In the genomic region with DNA sequence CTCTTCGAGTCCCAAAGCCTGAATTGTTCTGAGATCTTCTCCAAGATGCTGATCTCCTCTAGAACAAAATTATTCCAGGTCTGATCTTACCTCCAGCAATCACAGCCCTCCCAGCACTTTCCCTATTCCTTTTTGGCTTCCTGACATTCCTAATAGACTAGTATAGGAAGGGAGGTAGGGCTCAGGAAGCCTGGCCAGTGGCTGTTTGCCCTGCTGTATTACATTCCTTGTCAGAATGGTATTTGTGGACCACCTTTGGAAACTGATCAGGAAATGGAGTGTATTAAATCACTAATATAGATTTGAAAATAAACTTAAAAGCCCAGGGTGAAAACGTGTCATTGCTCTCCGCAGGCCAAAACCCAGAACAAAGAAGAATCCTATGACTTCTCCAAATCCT, we compare ENCODE assay signal across 27 cellular contexts.
"Had no signal": no experiment of that assay in that cellular context is flagged by ENCODE, and none has a peak within 500 bp of the region (broad histone marks: within the 10 kb centered on the region; RNA-seq: fewer than 3 reads in every experiment).

No MANE protein-coding gene starts in this region.

- H3K4me1 Mint-ChIP-seq: naive B cell; natural killer cell; nephron progenitor cell; neural progenitor cell; stimulated activated naive B cell treated with anti-CD40 and anti-IgM and Interleukin-4, amounts not matched to agents 10 μg/mL and 1 μg/mL and 100 μg/mL, for 72 hours had no signal

- H3K36me3 Mint-ChIP-seq: naive B cell, natural killer cell had no signal

- H3K27me3 Mint-ChIP-seq: naive B cell; progenitor cell of endocrine pancreas; stimulated activated naive B cell treated with anti-CD40 and anti-IgM and Interleukin-4, amounts not matched to agents 10 μg/mL and 1 μg/mL and 100 μg/mL, for 72 hours had no signal

- H3K27ac Mint-ChIP-seq: mesothelial cell of epicardium; naive B cell; natural killer cell; nephron progenitor cell; neural progenitor cell; stimulated activated naive B cell treated with anti-CD40 and anti-IgM and Interleukin-4, amounts not matched to agents 10 μg/mL and 1 μg/mL and 100 μg/mL, for 72 hours had no signal

- H3K27ac ChIP-seq: lower lobe of right lung, neural progenitor cell, neutrophil, parathyroid adenoma, skin epidermis, suprapubic skin, thoracic aorta, tibial artery, vagina had no signal

- H3K9me3 ChIP-seq: lower lobe of right lung, neutrophil, suprapubic skin, thoracic aorta, tibial artery, vagina had no signal

- H3K4me3 ChIP-seq: lower lobe of right lung, neural progenitor cell, skin epidermis, suprapubic skin, thoracic aorta, tibial artery, vagina had no signal

- H3K9me3 Mint-ChIP-seq: mesothelial cell of epicardium; naive B cell; natural killer cell; nephron progenitor cell; neural progenitor cell; stimulated activated naive B cell treated with anti-CD40 and anti-IgM and Interleukin-4, amounts not matched to agents 10 μg/mL and 1 μg/mL and 100 μg/mL, for 72 hours had no signal

- H3K27me3 ChIP-seq: neural progenitor cell, neutrophil, suprapubic skin, tibial artery, vagina had no signal

- DNase-seq: hippocampal formation; kidney glomerular epithelial cell; left cardiac atrium; lower lobe of right lung; mesendoderm; naive B cell; natural killer cell; nephron progenitor cell; occipital lobe; right cardiac atrium; stimulated activated CD4-positive, alpha-beta T cell treated with anti-CD3 and anti-CD28 coated beads, Interleukin-12 subunit alpha, Interleukin-12 subunit beta, amount 100 ng/mL, for 4 hours; stimulated activated CD4-positive, alpha-beta T cell treated with anti-CD3 and anti-CD28 coated beads, Interleukin-15, amount 100 ng/mL, for 24 hours; stimulated activated CD4-positive, alpha-beta T cell treated with anti-CD3 and anti-CD28 coated beads, Interleukin-2, amount 100 ng/mL, for 24 hours; stimulated activated CD4-positive, alpha-beta T cell treated with anti-CD3 and anti-CD28 coated beads, Interleukin-4, amount 100 ng/mL, for 1 hour; stimulated activated naive B cell treated with anti-CD40 and anti-IgM and Interleukin-4, amounts not matched to agents 10 μg/mL and 1 μg/mL and 100 μg/mL, for 72 hours; stimulated activated naive CD8-positive, alpha-beta T cell treated with anti-CD3 and anti-CD28 coated beads, Interleukin-15, Interleukin-2, amounts not matched to agents 100 U/mL and 50 U/mL, for 24 hours; tibial artery; trophoblast cell had no signal

- H3K4me1 ChIP-seq: lower lobe of right lung, parathyroid adenoma, vagina had no signal

- H3K4me3 Mint-ChIP-seq: mesothelial cell of epicardium; naive B cell; natural killer cell; nephron progenitor cell; neural progenitor cell; stimulated activated naive B cell treated with anti-CD40 and anti-IgM and Interleukin-4, amounts not matched to agents 10 μg/mL and 1 μg/mL and 100 μg/mL, for 72 hours had no signal
